In the genomic region with DNA sequence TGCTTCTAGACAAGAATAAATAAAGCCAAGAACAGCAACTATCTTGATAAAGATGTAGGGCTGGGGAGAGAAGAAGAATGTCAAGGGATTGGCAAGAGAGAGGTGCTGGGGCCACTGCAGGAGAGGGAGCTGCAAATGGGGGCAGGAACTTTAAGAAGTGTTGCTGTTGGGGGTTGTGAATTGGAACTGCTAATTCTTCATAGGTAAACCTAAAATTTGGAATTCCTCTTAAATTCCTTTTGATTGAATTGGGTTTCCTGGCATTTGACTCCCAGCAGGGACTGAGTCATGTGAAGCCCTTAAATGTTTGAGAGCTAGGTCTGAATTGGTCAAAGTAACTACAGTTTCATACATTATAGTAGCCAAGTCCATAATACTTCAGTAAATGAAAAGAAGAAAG, we compare ENCODE assay signal across 16 cellular contexts.
DNase-seq lines count a peak whose midpoint lies in the region; FAIRE-seq and TF ChIP-seq lines count a peak whose summit lies in the region.
"Had no signal": no experiment of that assay in that cellular context is flagged by ENCODE, and none has a peak within 500 bp of the region (broad histone marks: within the 10 kb centered on the region; RNA-seq: fewer than 3 reads in every experiment).

No MANE protein-coding gene starts in this region.

- no peak overlapping the region for H3K27ac ChIP-seq in astrocyte (ENCODE audit: low read depth, low read length)

- H3K9me3 ChIP-seq in astrocyte (ENCODE audit: insufficient read depth, low read depth, low read length) (no peaks in the 10 kb centered on the region), BE2C (no peaks in the 10 kb centered on the region)
- H3K9me3 ChIP-seq: HAP-1 had no signal

- no peaks in the 10 kb centered on the region for H3K36me3 Mint-ChIP-seq in astrocyte (ENCODE audit: low read depth, unreplicated experiment)
- H3K36me3 Mint-ChIP-seq in nephron (ENCODE audit: low read depth) = no peaks in the 10 kb centered on the region
- H3K36me3 Mint-ChIP-seq: CD4-positive, alpha-beta memory T cell had no signal

- no peaks in the 10 kb centered on the region for H4K20me1 ChIP-seq in astrocyte (ENCODE audit: insufficient read depth, low read length)

- H3K27me3 ChIP-seq in astrocyte (ENCODE audit: insufficient read depth, low read length) (no peaks in the 10 kb centered on the region), BE2C (no peaks in the 10 kb centered on the region; the same call in 1 of the 2 replicates)

- no peak overlapping the region for H3K4me3 Mint-ChIP-seq in astrocyte (ENCODE audit: unreplicated experiment)
- peak overlapping the region in 1 of 3 experiments; percentile 10 for H3K4me3 Mint-ChIP-seq in nephron
- H3K4me3 Mint-ChIP-seq: CD4-positive, alpha-beta memory T cell; HFFc6 had no signal

- peaks cover 3% of the 10 kb centered on the region for H3K9me3 Mint-ChIP-seq in astrocyte (ENCODE audit: unreplicated experiment)
- no peaks in the 10 kb centered on the region for H3K9me3 Mint-ChIP-seq in nephron
- H3K9me3 Mint-ChIP-seq: HFFc6 had no signal

- H3K36me3 ChIP-seq in astrocyte (ENCODE audit: insufficient read depth, low read length) (no peaks in the 10 kb centered on the region), BE2C (no peaks in the 10 kb centered on the region)
- H3K36me3 ChIP-seq: HAP-1 had no signal

- H3K27ac Mint-ChIP-seq in astrocyte (ENCODE audit: unreplicated experiment) (no peak overlapping the region), nephron (peak overlapping the region in 2 of 3 experiments; percentile 62 to 71)
- H3K27ac Mint-ChIP-seq: CD4-positive, alpha-beta memory T cell; HFFc6 had no signal

- H2AFZ ChIP-seq in astrocyte (ENCODE audit: low read depth, low read length) = no peak overlapping the region

- FAIRE-seq in astrocyte (lab: Jason Lieb, UNC) = no peak

- no peaks in the 10 kb centered on the region for H3K79me2 ChIP-seq in astrocyte (ENCODE audit: insufficient read depth, low read length)

- H3K9ac ChIP-seq in astrocyte (ENCODE audit: low read length) = no peak overlapping the region

- H3K27me3 Mint-ChIP-seq in astrocyte (ENCODE audit: low read depth, unreplicated experiment) (no peaks in the 10 kb centered on the region), nephron (ENCODE audit: low read depth) (no peaks in the 10 kb centered on the region)

- no peak for TF ChIP-seq CTCF in astrocyte (IDR thresholded peaks at IDR 0.05; ENCODE audit: insufficient read depth, low read depth, low read length)
- TF ChIP-seq CTCF in fibroblast of the aortic adventitia (IDR thresholded peaks at IDR 0.05; ENCODE audit: insufficient read depth, low read length) = no peak
- no peak for TF ChIP-seq CTCF in nephron (IDR thresholded peaks at IDR 0.05; ENCODE audit: unreplicated experiment in 3 of 3)
- no peak for TF ChIP-seq CTCF in BE2C (IDR thresholded peaks at IDR 0.05; ENCODE audit: low read depth, low read length)

- peaks cover 17% of the 10 kb centered on the region for H3K4me1 ChIP-seq in astrocyte (ENCODE audit: insufficient read depth, low read length)
- no peaks in the 10 kb centered on the region for H3K4me1 ChIP-seq in BE2C
- H3K4me1 ChIP-seq: HAP-1 had no signal

- DNase-seq in HS-27A (ENCODE audit: low read depth) = peak; percentile 15
- DNase-seq in astrocyte (ENCODE audit: low read depth) = peak; percentile 51
- peak; percentile 29 for DNase-seq in fibroblast of the aortic adventitia (ENCODE audit: low read depth)
- DNase-seq in HPDE6-E6E7 (ENCODE audit: extremely low spot score) = no peak
- DNase-seq in NCI-H774 (lab: John Stamatoyannopoulos, UW) = no peak
- no peak for DNase-seq in BE2C
- DNase-seq: ACHN; C1 segment of cervical spinal cord; CD4-positive, alpha-beta memory T cell; COR-L47; DMS53; GF-D8; GOT3; HFFc6 had no signal

- H3K4me3 ChIP-seq in astrocyte (ENCODE audit: insufficient read depth, low read depth, low read length) = no peak overlapping the region
- H3K4me3 ChIP-seq in fibroblast of the aortic adventitia (ENCODE audit: low read depth, low read length) = no peak overlapping the region
- no peak overlapping the region for H3K4me3 ChIP-seq in BE2C (ENCODE audit: low read depth, low read length)
- H3K4me3 ChIP-seq: HAP-1 had no signal

- H3K4me1 Mint-ChIP-seq in astrocyte (ENCODE audit: low read depth, unreplicated experiment) = peaks cover 22% of the 10 kb centered on the region
- H3K4me1 Mint-ChIP-seq in nephron = peaks cover 24% of the 10 kb centered on the region
- H3K4me1 Mint-ChIP-seq: CD4-positive, alpha-beta memory T cell had no signal

- H3K4me2 ChIP-seq in astrocyte (ENCODE audit: low read length) = peak overlapping the region; percentile 51

Comparison
In these comparisons a context has a peak if more than half of its experiments do, and no peak if none do; other contexts are left out.
1. DNase-seq: peak in HS-27A (single experiment), astrocyte (single experiment) and fibroblast of the aortic adventitia (single experiment); none in HPDE6-E6E7 (single experiment), NCI-H774 (single experiment) and BE2C (single experiment).